Comparison of ENCODE assay signal across 9 cellular contexts in genomic region chr3:7568526-7569184, GRCh38.
"Had no signal": no experiment of that assay in that cellular context is flagged by ENCODE, and none has a peak within 500 bp of the region (broad histone marks: within the 10 kb centered on the region; RNA-seq: fewer than 3 reads in every experiment).

No MANE protein-coding gene starts in this region.

- H3K4me3 Mint-ChIP-seq: HFFc6 had no signal

- H3K9me3 ChIP-seq: HAP-1 had no signal

- H3K36me3 ChIP-seq: HAP-1 had no signal

- DNase-seq: GOT3, H7, HFFc6, KBM-7 had no signal

- FAIRE-seq: HepG2 had no signal

- H3K4me1 Mint-ChIP-seq: IgD-negative memory B cell had no signal

- ATAC-seq: HCT116, HepG2 had no signal

- H3K27ac ChIP-seq: HL-60 had no signal

- H3K27ac Mint-ChIP-seq: HFFc6, IgD-negative memory B cell had no signal

- H3K4me1 ChIP-seq: HAP-1 had no signal

- H3K27me3 Mint-ChIP-seq: IgD-negative memory B cell had no signal

- H3K4me3 ChIP-seq: HAP-1 had no signal
